Comparison of ENCODE assay signal across 8 cellular contexts in the genomic region with DNA sequence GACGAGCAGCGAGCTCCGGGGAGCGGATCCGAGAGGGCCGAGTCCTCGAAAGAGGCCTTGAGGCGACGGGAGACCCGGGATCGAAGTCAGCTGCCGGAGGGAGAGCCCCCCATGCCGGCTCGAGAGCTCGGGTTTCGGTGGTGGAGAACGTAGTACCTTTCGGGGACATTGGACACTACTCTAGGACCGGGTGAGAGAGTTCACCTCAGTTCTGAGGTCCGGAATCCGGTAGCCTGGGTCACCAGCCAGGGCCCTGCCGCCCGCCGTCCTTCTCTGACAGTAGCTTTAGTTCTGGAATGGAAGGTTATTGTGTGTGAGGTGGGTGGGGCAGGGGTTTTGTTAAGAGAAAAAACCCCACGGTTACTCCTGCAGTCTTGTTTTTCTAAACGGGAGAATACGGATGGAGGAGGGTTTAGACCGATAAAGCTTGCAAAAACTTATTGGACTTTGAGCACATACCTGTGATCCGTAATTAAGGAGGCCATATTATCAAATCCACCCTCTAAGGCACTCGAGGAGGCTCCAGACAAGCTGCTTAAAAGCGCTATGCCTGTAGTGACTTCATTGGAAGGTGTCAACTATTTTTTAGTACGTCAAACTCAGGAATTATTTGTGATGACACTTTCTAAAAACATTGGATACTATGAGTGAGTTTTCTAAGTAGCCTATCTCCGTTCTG.
A peak's percentile ranks its signal among the peaks of the same experiment; 100 is the strongest.
DNase-seq lines count a peak whose midpoint lies in the region; ATAC-seq lines count a peak whose summit lies in the region.

No MANE protein-coding gene starts in this region.

- no peaks in the 10 kb centered on the region for H3K9me3 ChIP-seq in subcutaneous abdominal adipose tissue (ENCODE audit: control insufficient read depth in 5 of 5, low read length in 5 of 5)

- peak overlapping the region; percentile 72 for H3K27ac ChIP-seq in cingulate gyrus (ENCODE audit: low read depth, low read length)
- peak overlapping the region; percentile 96 for H3K27ac ChIP-seq in subcutaneous abdominal adipose tissue (ENCODE audit: low read depth, low read length)

- no peaks in the 10 kb centered on the region for H3K36me3 ChIP-seq in subcutaneous abdominal adipose tissue (ENCODE audit: control insufficient read depth in 5 of 5, insufficient read depth in 5 of 5, low read length in 5 of 5)

- H3K9ac ChIP-seq in subcutaneous abdominal adipose tissue (ENCODE audit: low read length in 5 of 5): peak overlapping the region; percentile 92 to 99 (median 98)

- H3K27me3 ChIP-seq in subcutaneous abdominal adipose tissue (ENCODE audit: control insufficient read depth in 5 of 5, insufficient read depth in 4 of 5, low read length in 5 of 5): no peaks in the 10 kb centered on the region

- peak overlapping the region; percentile 97 for H3K4me3 Mint-ChIP-seq in activated T-cell treated with anti-CD3 and anti-CD28 coated beads, Interleukin-2, amount 50 U/mL, for 24 hours
- H3K4me3 Mint-ChIP-seq in memory B cell: peak overlapping the region; percentile 100

- peak overlapping the region; percentile 99 for H3K27ac Mint-ChIP-seq in activated T-cell treated with anti-CD3 and anti-CD28 coated beads, Interleukin-2, amount 50 U/mL, for 24 hours
- peak overlapping the region; percentile 90 for H3K27ac Mint-ChIP-seq in memory B cell

- H3K4me3 ChIP-seq in subcutaneous abdominal adipose tissue (ENCODE audit: low read depth in 1 of 5, low read length in 5 of 5): peak overlapping the region; percentile 82 to 97 (median 92)

- no peaks in the 10 kb centered on the region for H3K9me3 Mint-ChIP-seq in activated T-cell treated with anti-CD3 and anti-CD28 coated beads, Interleukin-2, amount 50 U/mL, for 24 hours
- H3K9me3 Mint-ChIP-seq in memory B cell: no peaks in the 10 kb centered on the region

- no peaks in the 10 kb centered on the region for H3K27me3 Mint-ChIP-seq in activated T-cell treated with anti-CD3 and anti-CD28 coated beads, Interleukin-2, amount 50 U/mL, for 24 hours
- no peaks in the 10 kb centered on the region for H3K27me3 Mint-ChIP-seq in memory B cell

- peaks cover 28% of the 10 kb centered on the region for H3K36me3 Mint-ChIP-seq in activated T-cell treated with anti-CD3 and anti-CD28 coated beads, Interleukin-2, amount 50 U/mL, for 24 hours (ENCODE audit: low read depth)
- H3K36me3 Mint-ChIP-seq in memory B cell: peaks cover 4% of the 10 kb centered on the region

- DNase-seq in activated T-cell treated with anti-CD3 and anti-CD28 coated beads, Interleukin-2, amount 50 U/mL, for 24 hours: no peak
- DNase-seq in activated T-cell treated with anti-CD3 and anti-CD28 coated beads, Interleukin-2, amount 50 U/mL, for 1 hour: no peak
- DNase-seq in RKO (ENCODE audit: low spot score) (peak; percentile 75), memory B cell (ENCODE audit: low spot score in 2 of 2) (no peak), NCI-H446 treated with DMSO at 0.1 percent for 48 hours (lab: John Stamatoyannopoulos, UW) (no peak)

- ATAC-seq in HG02938 (IDR thresholded peaks at IDR 0.05; ENCODE audit: unreplicated experiment) (peak; percentile 13), memory B cell (ENCODE audit: low read depth) (no peak)

- H3K4me1 ChIP-seq in subcutaneous abdominal adipose tissue (ENCODE audit: control insufficient read depth in 5 of 5, insufficient read depth in 5 of 5, low read length in 5 of 5): peaks cover 8 to 30% (median 26%) of the 10 kb centered on the region in 5 donors

- H3K4me1 Mint-ChIP-seq in activated T-cell treated with anti-CD3 and anti-CD28 coated beads, Interleukin-2, amount 50 U/mL, for 24 hours (ENCODE audit: low read depth): peaks cover 37% of the 10 kb centered on the region
- H3K4me1 Mint-ChIP-seq in memory B cell: peaks cover 15% of the 10 kb centered on the region
